8 cellular contexts compared by ENCODE assay signal in the genomic region with DNA sequence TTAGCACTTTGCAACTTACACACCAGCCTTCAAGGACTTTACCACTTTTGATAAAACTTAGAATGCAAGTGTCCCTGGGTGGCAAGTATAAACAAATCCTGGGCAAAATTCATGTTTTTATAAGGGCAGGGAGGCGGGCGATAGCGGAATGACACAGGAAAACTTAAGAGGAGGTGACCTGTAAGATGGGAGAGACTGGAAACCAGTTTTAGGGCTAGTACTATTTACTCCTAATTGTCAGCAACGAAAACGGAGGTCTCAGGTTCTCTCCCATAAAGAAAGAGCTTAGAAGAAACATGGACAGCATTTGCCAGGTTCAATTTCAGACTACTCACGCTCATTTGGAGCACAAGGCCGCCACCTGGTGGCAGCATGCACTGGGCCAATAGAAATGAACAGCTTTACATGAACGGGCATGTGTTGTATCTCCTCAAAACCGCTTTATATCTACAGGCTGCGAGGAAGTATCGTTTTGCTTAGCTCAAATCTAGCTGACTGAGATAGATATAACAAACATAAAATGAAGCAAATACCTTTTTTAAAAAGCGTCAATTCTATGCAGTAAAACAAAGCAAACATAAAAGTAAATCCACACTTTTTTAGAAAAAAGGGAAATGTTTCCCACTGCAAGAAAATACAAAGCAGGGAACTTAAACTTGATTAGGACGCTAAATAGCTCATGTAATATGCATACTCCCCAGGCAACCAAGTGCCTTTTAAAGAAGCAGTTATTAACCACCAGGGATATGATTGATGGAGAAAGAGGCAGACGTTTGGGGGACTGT. TPM values are rescaled to one million over a fixed set of nuclear protein-coding genes. Genes with fewer than 3 reads are reported as not detected.
DNase-seq lines count a peak whose midpoint lies in the region; ATAC-seq, FAIRE-seq and TF ChIP-seq lines count a peak whose summit lies in the region.

No MANE protein-coding gene starts in this region.

- TF ChIP-seq EP300 in GM12878 (IDR thresholded peaks at IDR 0.05; ENCODE audit: borderline replicate concordance in 1 of 2, control insufficient read depth in 1 of 2, low read depth in 2 of 2, low read length in 2 of 2): no peak

- intact Hi-C loops in GM12878 (cut with micrococcal nuclease; ENCODE audit: unreplicated experiment) (loop anchor here (1.0 to 10.0 kb wide), 7 partner anchors 289 to 1132 kb away; no protein-coding TSS in a partner anchor), spleen (cut with DNase I; ENCODE audit: low total_unique reads) (loop anchor here (5.0 to 10.0 kb wide), 3 partner anchors 284 to 736 kb away; a partner anchor contains a TSS)

- H3K36me3 ChIP-seq in GM12878 (ENCODE audit: control insufficient read depth in 2 of 2, insufficient read depth in 2 of 2, low read length in 1 of 2) (no peaks in the 10 kb centered on the region), spleen (no peaks in the 10 kb centered on the region)

- 26% methylated on average over 14 of the region's 14 CpGs for WGBS in GM12878 (ENCODE audit: insufficient coverage, insufficient replicate concordance, low lambda C conversion rate, missing lambda C conversion rate)
- 32 to 35% (median 34%) methylated on average over 14 of the region's 14 CpGs for WGBS in spleen, 5 donors

- peak; percentile 98 for TF ChIP-seq RAD21 in GM12878 (IDR thresholded peaks at IDR 0.05; ENCODE audit: insufficient read depth, low read depth, low read length)

- H3K27me3 ChIP-seq in GM12878 (replicated peaks in 1 of 2; ENCODE audit: control insufficient read depth in 2 of 2, insufficient read depth in 2 of 2, low read length in 1 of 2): no peaks in the 10 kb centered on the region
- no peaks in the 10 kb centered on the region for H3K27me3 ChIP-seq in spleen (replicated peaks in 1 of 7)

- H3K4me3 ChIP-seq in GM12878 (no peak overlapping the region), spleen (no peak overlapping the region)

- no peaks in the 10 kb centered on the region; the same call in 1 of the 3 replicates for H3K9me3 ChIP-seq in GM12878 (replicated peaks; ENCODE audit: control insufficient read depth, insufficient read depth, low read length)
- peaks cover 0 to 6% (median 0%) of the 10 kb centered on the region in 8 donors for H3K9me3 ChIP-seq in spleen

- H2AFZ ChIP-seq in GM12878 (ENCODE audit: control insufficient read depth, low read depth, low read length): peak overlapping the region; percentile 58

- H3K9ac ChIP-seq in GM12878 (ENCODE audit: control insufficient read depth, insufficient read depth, low read length): no peak overlapping the region

- no peak for TF ChIP-seq POLR2A in GM12878 (IDR thresholded peaks at IDR 0.05; ENCODE audit: low read depth, low read length)
- TF ChIP-seq POLR2A in spleen (IDR thresholded peaks at IDR 0.05): no peak

- POLR2A ChIA-PET in GM12878 (lab: Charles Lee): no interaction called here

- no peak overlapping the region for H3K4me2 ChIP-seq in GM12878 (ENCODE audit: control insufficient read depth, insufficient read depth)

- RAD21 ChIA-PET in GM12878 (lab: Charles Lee; ENCODE audit: unreplicated experiment): interaction anchor here (0.9 to 3.3 kb wide), 23 partner anchors 128 to 1132 kb away, joined by 3 to 92 read pairs (median 5); a partner anchor contains a TSS

- SMC1A ChIA-PET in GM12878 (lab: Charles Lee; ENCODE audit: uncharacterized antibody, unreplicated experiment): interaction anchor here (0.7 to 3.4 kb wide), 24 partner anchors 10 to 917 kb away, joined by 3 to 87 read pairs (median 4); a partner anchor contains a TSS

- CTCF ChIA-PET in GM12878 (lab: Yijun Ruan, JAX): interaction anchor here (0.5 to 3.3 kb wide), 60 partner anchors 9 to 1223 kb away, joined by 3 to 92 read pairs (median 4); no protein-coding TSS in a partner anchor

- peak; percentile 84 for DNase-seq in SIG-M5 treated with dmso at 0.1 percent for 504 hours (lab: John Stamatoyannopoulos, UW; ENCODE audit: unreplicated experiment)
- DNase-seq in SIG-M5 (lab: John Stamatoyannopoulos, UW): no peak
- peak; percentile 95 for DNase-seq in NCI-H2107 treated with DMSO at 0.1 percent for 48 hours (lab: John Stamatoyannopoulos, UW; ENCODE audit: unreplicated experiment)
- peak; percentile 64 for DNase-seq in GM12878 (ENCODE audit: low read depth, low spot score)
- DNase-seq in iPS DF 4.7 (ENCODE audit: extremely low read depth, low spot score): peak; percentile 87
- peak; percentile 89 for DNase-seq in spleen

- FAIRE-seq in TTC549 (lab: Jason Lieb, UNC) (peak; percentile 89), GM12878 (lab: Jason Lieb, UNC) (peak; percentile 96)

- in situ Hi-C loops in GM12878 (cut with MboI): loop anchor here (5.0 to 25.0 kb wide), 5 partner anchors 291 to 1126 kb away; a partner anchor contains a TSS

- ATAC-seq in HG03025 (IDR thresholded peaks at IDR 0.05; ENCODE audit: low FRiP score, unreplicated experiment): peak; percentile 82
- peak; percentile 99 for ATAC-seq in GM12878

- no TSS peak for BruUV-seq in GM12878 (replicated peaks; lab: Mats Ljungman, UMichigan)

- no peak overlapping the region for H3K27ac ChIP-seq in GM12878 (ENCODE audit: control insufficient read depth, insufficient read depth)
- no peak overlapping the region for H3K27ac ChIP-seq in spleen

- H4K20me1 ChIP-seq in GM12878 (ENCODE audit: control insufficient read depth, insufficient read depth): no peaks in the 10 kb centered on the region

- TF ChIP-seq CTCF in GM12878 (IDR thresholded peaks at IDR 0.05 in 2 of 3, conservative IDR thresholded peaks at IDR 0.05 in 1 of 3; ENCODE audit: control insufficient read depth in 2 of 3, extremely low read depth in 1 of 3, insufficient read depth in 1 of 3, low read depth in 3 of 3, low read length in 3 of 3) (peak; percentile 87 to 98 (median 94); a peak in 5 of 6 replicates), spleen (IDR thresholded peaks at IDR 0.05 in 8 of 11, conservative IDR thresholded peaks at IDR 0.05 in 3 of 11) (peak; percentile 44 to 89 (median 82))

- H3K79me2 ChIP-seq in GM12878 (ENCODE audit: control insufficient read depth, insufficient read depth, low read length): no peaks in the 10 kb centered on the region

- H3K4me1 ChIP-seq in GM12878 (ENCODE audit: control insufficient read depth, insufficient read depth, low read length): no peaks in the 10 kb centered on the region
- peaks cover 0 to 5% (median 0%) of the 10 kb centered on the region in 6 donors for H3K4me1 ChIP-seq in spleen

RNA-seq across cellular contexts. Expression of a gene that starts 37.6 kb away (rescaled TPM):
- total RNA-seq in GM12878 (2013; cell fraction: nucleolus; rRNA removed): not detected in 2 replicates
- not detected in 2 replicates for total RNA-seq in GM12878 (2014; rRNA removed)
- not detected in 2 replicates for total RNA-seq in GM12878 (2014; rRNA removed; fragmentation: Illumina TruSeq; extraction: Trizol)
- not detected in 2 replicates for total RNA-seq in GM12878 (2021)
- not detected for polyA plus RNA-seq in GM12878 (2011; ENCODE audit: low read depth)
- polyA plus RNA-seq in GM12878 (2011; rRNA removed): 0.15 TPM in 1 of 2 replicates, not detected in the other
- 0.08 TPM in 1 of 2 replicates, not detected in the other for polyA plus RNA-seq in GM12878 (2011; cell fraction: cytosol; rRNA removed)
- not detected in 2 replicates for polyA plus RNA-seq in GM12878 (2011; cell fraction: nucleus; rRNA removed)
- polyA plus RNA-seq in GM12878 (2012): not detected in 2 replicates
- polyA plus RNA-seq in GM12878 (2014; fragmentation: Illumina TruSeq; extraction: Trizol): not detected in 2 replicates
- polyA plus RNA-seq in GM12878 (2014; fragmentation: Nextera tagmentation; extraction: Ambion mirVana): not detected
- not detected in 2 replicates for polyA plus RNA-seq in GM12878 (2014; rRNA removed)
- not detected for polyA plus RNA-seq in GM12878 (2016; fragmentation: Nextera tagmentation; extraction: Ambion mirVana)
- 0.21 TPM in 1 of 2 replicates, not detected in the other for polyA minus RNA-seq in GM12878 (2011; rRNA and poly(A)+ RNA removed)
- polyA minus RNA-seq in GM12878 (2011; cell fraction: cytosol; rRNA and poly(A)+ RNA removed): 0.83 TPM in 1 of 2 replicates, not detected in the other
- polyA minus RNA-seq in GM12878 (2011; cell fraction: nucleus; rRNA and poly(A)+ RNA removed): 0.24 and 0.77 TPM in 2 replicates
- under 1 TPM in 1 of 7 donors, not detected in 6; 0.97 TPM for total RNA-seq in spleen
- polyA plus RNA-seq in spleen: under 1 TPM in 2 of 3 donors, not detected in 1; 0.13 to 0.17 TPM

RNA-seq across cellular contexts. Expression of a gene that starts 59.1 kb away (rescaled TPM):
- not detected in 2 replicates for total RNA-seq in GM12878 (2013; cell fraction: nucleolus; rRNA removed)
- total RNA-seq in GM12878 (2014; rRNA removed) (not detected in 2 replicates), GM12878 (2014; rRNA removed; fragmentation: Illumina TruSeq; extraction: Trizol) (not detected in 2 replicates), GM12878 (2021) (not detected in 2 replicates), spleen (not detected)
- not detected for polyA plus RNA-seq in GM12878 (2011; ENCODE audit: low read depth)
- polyA plus RNA-seq in GM12878 (2011; rRNA removed) (not detected in 2 replicates), GM12878 (2014; fragmentation: Illumina TruSeq; extraction: Trizol) (not detected in 2 replicates), GM12878 (2014; fragmentation: Nextera tagmentation; extraction: Ambion mirVana) (not detected), GM12878 (2014; rRNA removed) (not detected in 2 replicates), GM12878 (2016; fragmentation: Nextera tagmentation; extraction: Ambion mirVana) (not detected), spleen (under 1 TPM in 1 of 3 donors, not detected in 2; 0.05 TPM)
- 0.01 TPM in 1 of 2 replicates, not detected in the other for polyA plus RNA-seq in GM12878 (2011; cell fraction: cytosol; rRNA removed)
- polyA plus RNA-seq in GM12878 (2011; cell fraction: nucleus; rRNA removed): not detected in 2 replicates
- not detected in 2 replicates for polyA plus RNA-seq in GM12878 (2012)
- polyA minus RNA-seq in GM12878 (2011; rRNA and poly(A)+ RNA removed): not detected in 2 replicates
- not detected in 2 replicates for polyA minus RNA-seq in GM12878 (2011; cell fraction: cytosol; rRNA and poly(A)+ RNA removed)
- not detected in 2 replicates for polyA minus RNA-seq in GM12878 (2011; cell fraction: nucleus; rRNA and poly(A)+ RNA removed)

RNA-seq across cellular contexts. Expression of a gene that starts 59.3 kb away (rescaled TPM):
- not detected in 2 replicates for total RNA-seq in GM12878 (2013; cell fraction: nucleolus; rRNA removed)
- total RNA-seq in GM12878 (2014; rRNA removed): not detected in 2 replicates
- total RNA-seq in GM12878 (2014; rRNA removed; fragmentation: Illumina TruSeq; extraction: Trizol): not detected in 2 replicates
- total RNA-seq in GM12878 (2021): not detected in 2 replicates
- polyA plus RNA-seq in GM12878 (2011; ENCODE audit: low read depth): not detected
- polyA plus RNA-seq in GM12878 (2011; rRNA removed): not detected in 2 replicates
- not detected in 2 replicates for polyA plus RNA-seq in GM12878 (2011; cell fraction: cytosol; rRNA removed)
- polyA plus RNA-seq in GM12878 (2011; cell fraction: nucleus; rRNA removed): not detected in 2 replicates
- polyA plus RNA-seq in GM12878 (2012): not detected in 2 replicates
- polyA plus RNA-seq in GM12878 (2014; fragmentation: Illumina TruSeq; extraction: Trizol): not detected in 2 replicates
- not detected for polyA plus RNA-seq in GM12878 (2014; fragmentation: Nextera tagmentation; extraction: Ambion mirVana)
- not detected in 2 replicates for polyA plus RNA-seq in GM12878 (2014; rRNA removed)
- not detected for polyA plus RNA-seq in GM12878 (2016; fragmentation: Nextera tagmentation; extraction: Ambion mirVana)
- polyA minus RNA-seq in GM12878 (2011; rRNA and poly(A)+ RNA removed): not detected in 2 replicates
- polyA minus RNA-seq in GM12878 (2011; cell fraction: cytosol; rRNA and poly(A)+ RNA removed): not detected in 2 replicates
- not detected in 2 replicates for polyA minus RNA-seq in GM12878 (2011; cell fraction: nucleus; rRNA and poly(A)+ RNA removed)
- total RNA-seq in spleen: not detected
- not detected for polyA plus RNA-seq in spleen
